Comparison of ENCODE assay signal across 1 cellular context in the genomic region with DNA sequence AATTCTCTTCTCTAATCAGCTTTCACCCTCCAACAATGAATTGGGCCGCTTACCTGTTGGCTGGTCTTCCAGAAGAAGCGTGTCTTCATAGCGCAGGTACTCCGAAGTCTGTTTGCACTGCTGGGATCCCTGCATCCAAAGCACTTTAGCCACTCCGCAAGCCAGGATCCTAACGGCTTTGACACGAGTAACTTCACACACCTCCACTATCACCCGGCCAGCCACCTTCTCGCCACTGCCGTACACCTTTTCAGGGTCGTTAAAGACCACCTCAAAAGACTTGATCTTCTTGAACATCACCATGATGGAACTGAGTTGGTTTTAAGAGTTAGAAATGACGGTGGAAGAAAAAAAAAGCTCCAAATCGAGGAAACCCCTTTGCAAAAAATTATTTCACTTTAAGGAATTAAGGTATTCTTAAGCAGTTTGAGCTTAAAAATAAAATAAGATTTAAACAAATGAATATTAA.
TF ChIP-seq lines count a peak whose summit lies in the region.

No MANE protein-coding gene starts in this region.

TF ChIP-seq in HepG2, 621 proteins besides CTCF, POLR2A, EP300 and RAD21:
- TF ChIP-seq CC2D1A (CRISPR knock-in tag; IDR thresholded peaks at IDR 0.05) (no peak), ZNF546 (CRISPR knock-in tag; conservative IDR thresholded peaks at IDR 0.05) (0 out of 2 replicates have a peak, but pooled peaks have one; percentile 27), ZNF670 (CRISPR knock-in tag; IDR thresholded peaks at IDR 0.05; ENCODE audit: borderline replicate concordance) (0 out of 2 replicates have a peak, but pooled peaks have one; percentile 45), SALL1 (CRISPR knock-in tag; IDR thresholded peaks at IDR 0.05) (peak; percentile 33; the same call in 1 of the 2 replicates), SSRP1 (CRISPR knock-in tag; IDR thresholded peaks at IDR 0.05) (peak; percentile 21; the same call in 1 of the 2 replicates), ZNF703 (CRISPR knock-in tag; IDR thresholded peaks at IDR 0.05; ENCODE audit: borderline replicate concordance) (0 out of 2 replicates have a peak, but pooled peaks have one; percentile 43), ATF7-NPFF (CRISPR knock-in tag; IDR thresholded peaks at IDR 0.05; ENCODE audit: low read depth) (0 out of 2 replicates have a peak, but pooled peaks have one; percentile 7), ZC3H4 (CRISPR knock-in tag; IDR thresholded peaks at IDR 0.05; ENCODE audit: borderline replicate concordance) (peak; percentile 85; the same call in 1 of the 2 replicates), ZNF101 (CRISPR knock-in tag; IDR thresholded peaks at IDR 0.05; ENCODE audit: borderline replicate concordance, low read depth) (0 out of 2 replicates have a peak, but pooled peaks have one; percentile 4), MAZ (IDR thresholded peaks at IDR 0.05; ENCODE audit: borderline replicate concordance, low read depth, low read length) (no peak), MAZ (CRISPR knock-in tag; IDR thresholded peaks at IDR 0.05; ENCODE audit: low read depth) (no peak), ZNF136 (CRISPR knock-in tag; IDR thresholded peaks at IDR 0.05; ENCODE audit: low read depth) (peak; percentile 28; the same call in 1 of the 2 replicates), AFF4 (CRISPR knock-in tag; IDR thresholded peaks at IDR 0.05) (peak; percentile 86; the same call in 1 of the 2 replicates), HDAC6 (IDR thresholded peaks at IDR 0.05; ENCODE audit: low read depth, low read length) (peak; percentile 91; the same call in 1 of the 2 replicates), DZIP1 (CRISPR knock-in tag; IDR thresholded peaks at IDR 0.05) (peak; percentile 9; the same call in 1 of the 2 replicates), KDM5A (IDR thresholded peaks at IDR 0.05; ENCODE audit: borderline replicate concordance, low read length) (peak; percentile 70; the same call in 1 of the 2 replicates), UBTF (CRISPR knock-in tag; IDR thresholded peaks at IDR 0.05) (0 out of 2 replicates have a peak, but pooled peaks have one; percentile 24), NCOR1 (IDR thresholded peaks at IDR 0.05; ENCODE audit: borderline replicate concordance, low read length) (peak; percentile 28; the same call in 1 of the 2 replicates), GTF2F1 (IDR thresholded peaks at IDR 0.05; ENCODE audit: low read length) (no peak), ZNF124 (CRISPR knock-in tag; IDR thresholded peaks at IDR 0.05) (no peak), CCDC6 (CRISPR knock-in tag; IDR thresholded peaks at IDR 0.05) (peak; percentile 14; the same call in 1 of the 2 replicates), REST (IDR thresholded peaks at IDR 0.05; ENCODE audit: borderline replicate concordance in 1 of 2, low read depth in 1 of 2, low read length in 2 of 2) (no peak), SRY (CRISPR knock-in tag; IDR thresholded peaks at IDR 0.05) (peak; percentile 63; the same call in 1 of the 2 replicates), MXD4 (CRISPR knock-in tag; IDR thresholded peaks at IDR 0.05) (no peak), PAF1 (CRISPR knock-in tag; IDR thresholded peaks at IDR 0.05) (peak; percentile 85; the same call in 1 of the 2 replicates), ZBTB7A (CRISPR knock-in tag; IDR thresholded peaks at IDR 0.05) (0 out of 2 replicates have a peak, but pooled peaks have one; percentile 31), ASH2L (IDR thresholded peaks at IDR 0.05; ENCODE audit: insufficient read length, low read depth, low read length) (peak; percentile 63)
- TF ChIP-seq, protein P1, sequence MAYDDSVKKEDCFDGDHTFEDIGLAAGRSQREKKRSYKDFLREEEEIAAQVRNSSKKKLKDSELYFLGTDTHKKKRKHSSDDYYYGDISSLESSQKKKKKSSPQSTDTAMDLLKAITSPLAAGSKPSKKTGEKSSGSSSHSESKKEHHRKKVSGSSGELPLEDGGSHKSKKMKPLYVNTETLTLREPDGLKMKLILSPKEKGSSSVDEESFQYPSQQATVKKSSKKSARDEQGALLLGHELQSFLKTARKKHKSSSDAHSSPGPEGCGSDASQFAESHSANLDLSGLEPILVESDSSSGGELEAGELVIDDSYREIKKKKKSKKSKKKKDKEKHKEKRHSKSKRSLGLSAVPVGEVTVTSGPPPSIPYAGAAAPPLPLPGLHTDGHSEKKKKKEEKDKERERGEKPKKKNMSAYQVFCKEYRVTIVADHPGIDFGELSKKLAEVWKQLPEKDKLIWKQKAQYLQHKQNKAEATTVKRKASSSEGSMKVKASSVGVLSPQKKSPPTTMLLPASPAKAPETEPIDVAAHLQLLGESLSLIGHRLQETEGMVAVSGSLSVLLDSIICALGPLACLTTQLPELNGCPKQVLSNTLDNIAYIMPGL (CRISPR knock-in tag; IDR thresholded peaks at IDR 0.05; ENCODE audit: borderline replicate concordance in 1 of 2, low read depth in 1 of 2), result 0 out of 4 replicates have a peak, but pooled peaks of 1 of the 2 experiments have one; percentile 13
- TF ChIP-seq, protein P2, sequence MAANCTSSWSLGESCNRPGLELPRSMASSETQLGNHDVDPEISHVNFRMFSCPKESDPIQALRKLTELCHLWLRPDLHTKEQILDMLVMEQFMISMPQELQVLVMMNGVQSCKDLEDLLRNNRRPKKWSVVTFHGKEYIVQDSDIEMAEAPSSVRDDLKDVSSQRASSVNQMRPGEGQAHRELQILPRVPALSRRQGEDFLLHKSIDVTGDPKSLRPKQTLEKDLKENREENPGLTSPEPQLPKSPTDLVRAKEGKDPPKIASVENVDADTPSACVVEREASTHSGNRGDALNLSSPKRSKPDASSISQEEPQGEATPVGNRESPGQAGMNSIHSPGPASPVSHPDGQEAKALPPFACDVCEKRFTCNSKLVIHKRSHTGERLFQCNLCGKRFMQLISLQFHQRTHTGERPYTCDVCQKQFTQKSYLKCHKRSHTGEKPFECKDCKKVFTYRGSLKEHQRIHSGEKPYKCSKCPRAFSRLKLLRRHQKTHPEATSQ (CRISPR knock-in tag; IDR thresholded peaks at IDR 0.05; ENCODE audit: borderline replicate concordance), result 0 out of 2 replicates have a peak, but pooled peaks have one; percentile 1
- TF ChIP-seq, protein P3, sequence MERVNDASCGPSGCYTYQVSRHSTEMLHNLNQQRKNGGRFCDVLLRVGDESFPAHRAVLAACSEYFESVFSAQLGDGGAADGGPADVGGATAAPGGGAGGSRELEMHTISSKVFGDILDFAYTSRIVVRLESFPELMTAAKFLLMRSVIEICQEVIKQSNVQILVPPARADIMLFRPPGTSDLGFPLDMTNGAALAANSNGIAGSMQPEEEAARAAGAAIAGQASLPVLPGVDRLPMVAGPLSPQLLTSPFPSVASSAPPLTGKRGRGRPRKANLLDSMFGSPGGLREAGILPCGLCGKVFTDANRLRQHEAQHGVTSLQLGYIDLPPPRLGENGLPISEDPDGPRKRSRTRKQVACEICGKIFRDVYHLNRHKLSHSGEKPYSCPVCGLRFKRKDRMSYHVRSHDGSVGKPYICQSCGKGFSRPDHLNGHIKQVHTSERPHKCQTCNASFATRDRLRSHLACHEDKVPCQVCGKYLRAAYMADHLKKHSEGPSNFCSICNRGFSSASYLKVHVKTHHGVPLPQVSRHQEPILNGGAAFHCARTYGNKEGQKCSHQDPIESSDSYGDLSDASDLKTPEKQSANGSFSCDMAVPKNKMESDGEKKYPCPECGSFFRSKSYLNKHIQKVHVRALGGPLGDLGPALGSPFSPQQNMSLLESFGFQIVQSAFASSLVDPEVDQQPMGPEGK (CRISPR knock-in tag; IDR thresholded peaks at IDR 0.05), result no peak
